In the genomic region with DNA sequence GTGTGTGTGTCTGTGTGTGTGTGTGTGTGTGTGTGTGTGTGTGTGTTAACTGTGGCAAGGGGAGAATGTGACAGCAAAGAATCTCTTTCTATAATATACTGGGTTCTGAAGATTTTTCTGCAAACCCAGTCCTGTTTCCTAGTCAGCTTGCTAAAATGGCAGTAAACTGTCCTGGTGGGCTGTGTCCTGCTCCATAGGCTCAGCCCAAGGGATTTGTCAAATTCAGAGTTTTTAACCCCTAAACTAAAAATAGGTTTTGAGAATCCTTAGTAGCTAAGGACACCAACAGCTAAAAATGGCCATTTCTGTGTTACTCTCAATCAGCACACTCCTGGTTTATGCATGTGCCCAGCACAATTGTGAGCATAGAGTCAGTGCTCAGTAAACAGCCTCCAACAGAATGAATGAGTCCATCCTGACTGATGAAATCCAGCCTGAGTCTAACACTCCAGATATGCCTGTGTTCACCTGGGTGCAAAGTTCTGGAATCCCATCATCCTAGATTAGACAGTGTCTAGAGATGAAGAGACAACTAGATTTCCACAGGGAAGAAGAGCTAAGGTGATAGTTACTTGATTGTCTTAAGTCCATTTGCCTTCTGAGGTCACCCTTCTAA, we compare ENCODE assay signal across 1 cellular context.
TF ChIP-seq lines count a peak whose summit lies in the region.

No MANE protein-coding gene starts in this region.

TF ChIP-seq in HepG2, 621 proteins besides CTCF, POLR2A, EP300 and RAD21 (continued from another document and continues in another):
- TF ChIP-seq MTERF4 (CRISPR knock-in tag; IDR thresholded peaks at IDR 0.05) = no peak
- peak; percentile 85 for TF ChIP-seq MIER3 (CRISPR knock-in tag; IDR thresholded peaks at IDR 0.05; ENCODE audit: borderline replicate concordance)
- TF ChIP-seq ZNF724P (CRISPR knock-in tag; IDR thresholded peaks at IDR 0.05; ENCODE audit: borderline replicate concordance) = 0 out of 2 replicates have a peak, but pooled peaks have one; percentile 63
- TF ChIP-seq NCOA2 (CRISPR knock-in tag; IDR thresholded peaks at IDR 0.05) = peak; percentile 74; the same call in 1 of the 2 replicates
- TF ChIP-seq ZNF605 (CRISPR knock-in tag; IDR thresholded peaks at IDR 0.05) = no peak; the same call in 1 of the 2 replicates
- TF ChIP-seq, protein P1, sequence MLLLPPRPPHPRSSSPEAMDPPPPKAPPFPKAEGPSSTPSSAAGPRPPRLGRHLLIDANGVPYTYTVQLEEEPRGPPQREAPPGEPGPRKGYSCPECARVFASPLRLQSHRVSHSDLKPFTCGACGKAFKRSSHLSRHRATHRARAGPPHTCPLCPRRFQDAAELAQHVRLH (CRISPR knock-in tag; IDR thresholded peaks at IDR 0.05; ENCODE audit: borderline replicate concordance, low read depth) = peak; percentile 71; the same call in 1 of the 2 replicates
- peak; percentile 81; the same call in 1 of the 2 replicates for TF ChIP-seq MIER2 (CRISPR knock-in tag; IDR thresholded peaks at IDR 0.05)
- no peak for TF ChIP-seq ZNF569 (CRISPR knock-in tag; IDR thresholded peaks at IDR 0.05; ENCODE audit: borderline replicate concordance)
- TF ChIP-seq, protein P2, sequence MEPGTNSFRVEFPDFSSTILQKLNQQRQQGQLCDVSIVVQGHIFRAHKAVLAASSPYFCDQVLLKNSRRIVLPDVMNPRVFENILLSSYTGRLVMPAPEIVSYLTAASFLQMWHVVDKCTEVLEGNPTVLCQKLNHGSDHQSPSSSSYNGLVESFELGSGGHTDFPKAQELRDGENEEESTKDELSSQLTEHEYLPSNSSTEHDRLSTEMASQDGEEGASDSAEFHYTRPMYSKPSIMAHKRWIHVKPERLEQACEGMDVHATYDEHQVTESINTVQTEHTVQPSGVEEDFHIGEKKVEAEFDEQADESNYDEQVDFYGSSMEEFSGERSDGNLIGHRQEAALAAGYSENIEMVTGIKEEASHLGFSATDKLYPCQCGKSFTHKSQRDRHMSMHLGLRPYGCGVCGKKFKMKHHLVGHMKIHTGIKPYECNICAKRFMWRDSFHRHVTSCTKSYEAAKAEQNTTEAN (CRISPR knock-in tag; conservative IDR thresholded peaks at IDR 0.05) = peak; percentile 89
- TF ChIP-seq ZNF558 (CRISPR knock-in tag; IDR thresholded peaks at IDR 0.05; ENCODE audit: borderline replicate concordance) = no peak
- TF ChIP-seq KDM6A (CRISPR knock-in tag; IDR thresholded peaks at IDR 0.05; ENCODE audit: low read depth) = peak; percentile 64; the same call in 1 of the 2 replicates
- TF ChIP-seq, protein P3, sequence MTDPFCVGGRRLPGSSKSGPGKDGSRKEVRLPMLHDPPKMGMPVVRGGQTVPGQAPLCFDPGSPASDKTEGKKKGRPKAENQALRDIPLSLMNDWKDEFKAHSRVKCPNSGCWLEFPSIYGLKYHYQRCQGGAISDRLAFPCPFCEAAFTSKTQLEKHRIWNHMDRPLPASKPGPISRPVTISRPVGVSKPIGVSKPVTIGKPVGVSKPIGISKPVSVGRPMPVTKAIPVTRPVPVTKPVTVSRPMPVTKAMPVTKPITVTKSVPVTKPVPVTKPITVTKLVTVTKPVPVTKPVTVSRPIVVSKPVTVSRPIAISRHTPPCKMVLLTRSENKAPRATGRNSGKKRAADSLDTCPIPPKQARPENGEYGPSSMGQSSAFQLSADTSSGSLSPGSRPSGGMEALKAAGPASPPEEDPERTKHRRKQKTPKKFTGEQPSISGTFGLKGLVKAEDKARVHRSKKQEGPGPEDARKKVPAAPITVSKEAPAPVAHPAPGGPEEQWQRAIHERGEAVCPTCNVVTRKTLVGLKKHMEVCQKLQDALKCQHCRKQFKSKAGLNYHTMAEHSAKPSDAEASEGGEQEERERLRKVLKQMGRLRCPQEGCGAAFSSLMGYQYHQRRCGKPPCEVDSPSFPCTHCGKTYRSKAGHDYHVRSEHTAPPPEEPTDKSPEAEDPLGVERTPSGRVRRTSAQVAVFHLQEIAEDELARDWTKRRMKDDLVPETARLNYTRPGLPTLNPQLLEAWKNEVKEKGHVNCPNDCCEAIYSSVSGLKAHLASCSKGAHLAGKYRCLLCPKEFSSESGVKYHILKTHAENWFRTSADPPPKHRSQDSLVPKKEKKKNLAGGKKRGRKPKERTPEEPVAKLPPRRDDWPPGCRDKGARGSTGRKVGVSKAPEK (CRISPR knock-in tag; IDR thresholded peaks at IDR 0.05; ENCODE audit: borderline replicate concordance) = no peak
- peak; percentile 34; the same call in 1 of the 2 replicates for TF ChIP-seq STAG1 (CRISPR knock-in tag; IDR thresholded peaks at IDR 0.05)
- peak; percentile 81 for TF ChIP-seq RARA (CRISPR knock-in tag; IDR thresholded peaks at IDR 0.05)
- TF ChIP-seq, protein P4, sequence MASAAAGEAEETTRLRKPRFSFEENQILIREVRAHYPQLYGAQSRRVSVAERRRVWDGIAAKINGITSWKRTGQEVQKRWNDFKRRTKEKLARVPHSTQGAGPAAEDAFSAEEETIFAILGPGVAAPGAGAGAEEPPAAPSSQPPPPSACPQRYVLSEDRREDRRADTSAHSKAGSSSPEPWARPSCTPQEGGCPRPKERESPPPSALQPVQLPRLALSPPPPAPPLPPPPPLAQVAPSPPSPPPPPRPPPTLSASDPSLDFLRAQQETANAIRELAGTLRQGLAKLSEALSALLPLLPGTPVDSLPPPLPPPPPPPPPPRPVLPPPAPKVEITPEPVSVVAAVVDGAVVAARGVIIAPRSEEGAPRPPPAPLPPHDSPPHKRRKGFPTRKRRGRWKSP (CRISPR knock-in tag; IDR thresholded peaks at IDR 0.05) = 0 out of 2 replicates have a peak, but pooled peaks have one; percentile 28
- TF ChIP-seq MXD1 (CRISPR knock-in tag; IDR thresholded peaks at IDR 0.05) = no peak
- no peak for TF ChIP-seq POLR2G (IDR thresholded peaks at IDR 0.05; ENCODE audit: low read depth, low read length)
- no peak; the same call in 1 of the 2 replicates for TF ChIP-seq MYNN (CRISPR knock-in tag; IDR thresholded peaks at IDR 0.05; ENCODE audit: low read depth)
- peak; percentile 84; the same call in 1 of the 2 replicates for TF ChIP-seq ZNF792 (CRISPR knock-in tag; IDR thresholded peaks at IDR 0.05)
- no peak for TF ChIP-seq PAWR (CRISPR knock-in tag; IDR thresholded peaks at IDR 0.05; ENCODE audit: borderline replicate concordance)
- no peak for TF ChIP-seq ZXDC (CRISPR knock-in tag; IDR thresholded peaks at IDR 0.05)
- no peak for TF ChIP-seq NRL (CRISPR knock-in tag; IDR thresholded peaks at IDR 0.05; ENCODE audit: borderline replicate concordance)
- peak; percentile 52; the same call in 1 of the 2 replicates for TF ChIP-seq TCF7 (IDR thresholded peaks at IDR 0.05; ENCODE audit: low read depth)
- TF ChIP-seq SSRP1 (CRISPR knock-in tag; IDR thresholded peaks at IDR 0.05) = peak; percentile 89
- no peak for TF ChIP-seq ZNF280B (CRISPR knock-in tag; IDR thresholded peaks at IDR 0.05; ENCODE audit: borderline replicate concordance)
- no peak for TF ChIP-seq SMARCC2 (IDR thresholded peaks at IDR 0.05)
- TF ChIP-seq RBAK (CRISPR knock-in tag; IDR thresholded peaks at IDR 0.05) = peak; percentile 73; the same call in 1 of the 2 replicates
- TF ChIP-seq HOXA3 (CRISPR knock-in tag; IDR thresholded peaks at IDR 0.05) = peak; percentile 69; the same call in 1 of the 2 replicates
- TF ChIP-seq HDAC2 (CRISPR knock-in tag; IDR thresholded peaks at IDR 0.05) = peak; percentile 94
- TF ChIP-seq, protein P5, sequence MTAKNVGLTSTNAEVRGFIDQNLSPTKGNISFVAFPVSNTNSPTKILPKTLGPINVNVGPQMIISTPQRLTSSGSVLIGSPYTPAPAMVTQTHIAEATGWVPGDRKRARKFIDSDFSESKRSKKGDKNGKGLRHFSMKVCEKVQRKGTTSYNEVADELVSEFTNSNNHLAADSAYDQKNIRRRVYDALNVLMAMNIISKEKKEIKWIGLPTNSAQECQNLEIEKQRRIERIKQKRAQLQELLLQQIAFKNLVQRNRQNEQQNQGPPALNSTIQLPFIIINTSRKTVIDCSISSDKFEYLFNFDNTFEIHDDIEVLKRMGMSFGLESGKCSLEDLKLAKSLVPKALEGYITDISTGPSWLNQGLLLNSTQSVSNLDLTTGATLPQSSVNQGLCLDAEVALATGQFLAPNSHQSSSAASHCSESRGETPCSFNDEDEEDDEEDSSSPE (CRISPR knock-in tag; IDR thresholded peaks at IDR 0.05) = no peak
- peak; percentile 59; the same call in 1 of the 2 replicates for TF ChIP-seq KMT2B (CRISPR knock-in tag; IDR thresholded peaks at IDR 0.05)
- TF ChIP-seq NFYB (CRISPR knock-in tag; IDR thresholded peaks at IDR 0.05) = no peak
- TF ChIP-seq ZNF24 (IDR thresholded peaks at IDR 0.05) = peak; percentile 89
- TF ChIP-seq, protein P6, sequence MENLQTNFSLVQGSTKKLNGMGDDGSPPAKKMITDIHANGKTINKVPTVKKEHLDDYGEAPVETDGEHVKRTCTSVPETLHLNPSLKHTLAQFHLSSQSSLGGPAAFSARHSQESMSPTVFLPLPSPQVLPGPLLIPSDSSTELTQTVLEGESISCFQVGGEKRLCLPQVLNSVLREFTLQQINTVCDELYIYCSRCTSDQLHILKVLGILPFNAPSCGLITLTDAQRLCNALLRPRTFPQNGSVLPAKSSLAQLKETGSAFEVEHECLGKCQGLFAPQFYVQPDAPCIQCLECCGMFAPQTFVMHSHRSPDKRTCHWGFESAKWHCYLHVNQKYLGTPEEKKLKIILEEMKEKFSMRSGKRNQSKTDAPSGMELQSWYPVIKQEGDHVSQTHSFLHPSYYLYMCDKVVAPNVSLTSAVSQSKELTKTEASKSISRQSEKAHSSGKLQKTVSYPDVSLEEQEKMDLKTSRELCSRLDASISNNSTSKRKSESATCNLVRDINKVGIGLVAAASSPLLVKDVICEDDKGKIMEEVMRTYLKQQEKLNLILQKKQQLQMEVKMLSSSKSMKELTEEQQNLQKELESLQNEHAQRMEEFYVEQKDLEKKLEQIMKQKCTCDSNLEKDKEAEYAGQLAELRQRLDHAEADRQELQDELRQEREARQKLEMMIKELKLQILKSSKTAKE (CRISPR knock-in tag; IDR thresholded peaks at IDR 0.05; ENCODE audit: borderline replicate concordance) = peak; percentile 68; the same call in 1 of the 2 replicates
- TF ChIP-seq HMGA1 (CRISPR knock-in tag; conservative IDR thresholded peaks at IDR 0.05) = no peak
- no peak for TF ChIP-seq ZNF256 (CRISPR knock-in tag; conservative IDR thresholded peaks at IDR 0.05)
- no peak for TF ChIP-seq ZNF282 (IDR thresholded peaks at IDR 0.05; ENCODE audit: partially characterized antibody)
- 0 out of 2 replicates have a peak, but pooled peaks have one; percentile 4 for TF ChIP-seq RFXANK (CRISPR knock-in tag; IDR thresholded peaks at IDR 0.05)
- TF ChIP-seq NR3C1 (CRISPR knock-in tag; IDR thresholded peaks at IDR 0.05) = no peak
- peak; percentile 70 for TF ChIP-seq BHLHE40 (IDR thresholded peaks at IDR 0.05; ENCODE audit: low read length)
- TF ChIP-seq NKX3-1 (CRISPR knock-in tag; IDR thresholded peaks at IDR 0.05) = no peak
- TF ChIP-seq E2F1 (CRISPR knock-in tag; IDR thresholded peaks at IDR 0.05) = no peak
- TF ChIP-seq CHCHD3 (CRISPR knock-in tag; IDR thresholded peaks at IDR 0.05) = no peak
- TF ChIP-seq ZNF350 (CRISPR knock-in tag; IDR thresholded peaks at IDR 0.05; ENCODE audit: borderline replicate concordance, low read depth) = no peak
